ENCODE assay signal across 11 cellular contexts in the genomic region with DNA sequence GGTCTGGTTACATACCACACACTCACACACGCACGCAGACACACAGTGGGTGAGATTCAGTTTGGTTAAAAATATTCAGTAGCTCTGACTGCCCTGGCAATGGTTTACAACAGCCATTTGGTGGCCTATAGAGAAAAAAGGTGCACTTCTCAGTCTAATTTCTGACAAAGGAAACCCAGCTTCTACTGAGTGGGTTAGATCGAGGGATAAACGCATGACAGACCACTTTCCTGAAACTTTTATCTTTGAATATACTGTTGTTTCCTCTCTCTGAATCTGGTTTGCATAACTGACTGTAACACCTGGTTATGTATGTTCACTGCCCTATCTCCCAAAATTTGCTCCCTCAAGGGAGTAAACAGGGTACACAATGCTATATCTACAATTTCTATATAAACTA. TPM values are rescaled to one million over a fixed set of nuclear protein-coding genes. Genes with fewer than 3 reads are reported as not detected.
DNase-seq lines count a peak whose midpoint lies in the region; ATAC-seq and TF ChIP-seq lines count a peak whose summit lies in the region.
"Had no signal": no experiment of that assay in that cellular context is flagged by ENCODE, and none has a peak within 500 bp of the region (broad histone marks: within the 10 kb centered on the region; RNA-seq: fewer than 3 reads in every experiment).

No MANE protein-coding gene starts in this region.

- no peak overlapping the region for H2AK5ac ChIP-seq in trophoblast cell (ENCODE audit: low read length)

- no peak overlapping the region for H2BK5ac ChIP-seq in trophoblast cell (ENCODE audit: low read depth, low read length, poor library complexity)

- peaks cover 17 to 35% (median 35%) of the 10 kb centered on the region in 4 donors for H3K4me1 Mint-ChIP-seq in CD4-positive, CD25-positive, alpha-beta regulatory T cell
- peaks cover 7% of the 10 kb centered on the region for H3K4me1 Mint-ChIP-seq in endothelial cell (ENCODE audit: unreplicated experiment)

- H3K9ac ChIP-seq in trophoblast cell (ENCODE audit: low read length), result no peak overlapping the region

- H3K36me3 Mint-ChIP-seq in CD4-positive, CD25-positive, alpha-beta regulatory T cell, result peaks cover 17% of the 10 kb centered on the region
- peaks cover 3% of the 10 kb centered on the region for H3K36me3 Mint-ChIP-seq in endothelial cell (ENCODE audit: low read depth, unreplicated experiment)

- WGBS in trophoblast cell (ENCODE audit: extremely low coverage, insufficient coverage, insufficient read length), result no CpG with 5 or more reads among the region's 4 CpGs

- H3K27me3 ChIP-seq in CD4-positive, CD25-positive, alpha-beta regulatory T cell (ENCODE audit: control insufficient read depth, insufficient read depth, low read length), result no peaks in the 10 kb centered on the region
- no peaks in the 10 kb centered on the region for H3K27me3 ChIP-seq in trophoblast cell (ENCODE audit: insufficient read depth, low read length)
- H3K27me3 ChIP-seq: hepatocyte had no signal

- ATAC-seq in CD4-positive, CD25-positive, alpha-beta regulatory T cell (ENCODE audit: low read depth in 2 of 2), result no peak
- peak; percentile 34 for ATAC-seq in GM19455 (IDR thresholded peaks at IDR 0.05; ENCODE audit: unreplicated experiment)
- ATAC-seq in HG03025 (IDR thresholded peaks at IDR 0.05; ENCODE audit: low FRiP score, unreplicated experiment), result peak; percentile 59
- ATAC-seq in esophagus mucosa, result no peak

- no peak overlapping the region for H4K12ac ChIP-seq in trophoblast cell (ENCODE audit: low read depth, low read length)

- no peaks in the 10 kb centered on the region for H3K9me2 ChIP-seq in OCI-LY7 (ENCODE audit: insufficient read depth, low read length)

- H2AFZ ChIP-seq in OCI-LY7 (ENCODE audit: low read length), result no peak overlapping the region
- no peak overlapping the region for H2AFZ ChIP-seq in trophoblast cell (ENCODE audit: insufficient read depth, low read length, poor library complexity)
- H2AFZ ChIP-seq: hepatocyte had no signal

- no peak overlapping the region for H3K14ac ChIP-seq in trophoblast cell (ENCODE audit: low read length)

- peak overlapping the region in 1 of 3 donors; percentile 55 for H3K27ac Mint-ChIP-seq in CD4-positive, CD25-positive, alpha-beta regulatory T cell
- H3K27ac Mint-ChIP-seq in endothelial cell (ENCODE audit: unreplicated experiment), result no peak overlapping the region

- peak overlapping the region in 1 of 4 donors; percentile 88 for H3K4me3 Mint-ChIP-seq in CD4-positive, CD25-positive, alpha-beta regulatory T cell
- no peak overlapping the region for H3K4me3 Mint-ChIP-seq in endothelial cell (ENCODE audit: unreplicated experiment)

- no TSS peak for BruUV-seq in OCI-LY7 (replicated peaks; lab: Mats Ljungman, UMichigan)

- no peak overlapping the region for H4K91ac ChIP-seq in trophoblast cell (ENCODE audit: low read depth, low read length)

- intact Hi-C loops in OCI-LY7 (cut with micrococcal nuclease; ENCODE audit: unreplicated experiment), result loop anchor here (5.0 to 10.0 kb wide), 2 partner anchors 36 to 952 kb away; no protein-coding TSS in a partner anchor

- POLR2A ChIA-PET in OCI-LY7 (lab: Charles Lee), result interaction anchor here (0.5 kb wide), 1 partner anchor 942 kb away, joined by 3 read pairs; no protein-coding TSS in a partner anchor

- H3K4me2 ChIP-seq in OCI-LY7 (ENCODE audit: low read length) (peak overlapping the region; percentile 97), trophoblast cell (ENCODE audit: low read length) (no peak overlapping the region)
- H3K4me2 ChIP-seq: hepatocyte had no signal

- H3K36me3 ChIP-seq in CD4-positive, CD25-positive, alpha-beta regulatory T cell (ENCODE audit: control insufficient read depth, insufficient read depth, low read length), result peaks cover 20% of the 10 kb centered on the region
- H3K36me3 ChIP-seq in OCI-LY7 (ENCODE audit: insufficient read depth, low read length) (peaks cover 29% of the 10 kb centered on the region), trophoblast cell (ENCODE audit: control insufficient read depth in 1 of 2, insufficient read depth in 2 of 2, low read length in 2 of 2) (peaks cover 0 to 4% of the 10 kb centered on the region in 2 experiments)

- H3K4me3 ChIP-seq in CD4-positive, CD25-positive, alpha-beta regulatory T cell (ENCODE audit: low read depth, low read length), result peak overlapping the region; percentile 1
- H3K4me3 ChIP-seq in OCI-LY7 (ENCODE audit: low read depth, low read length, poor library complexity, severe bottlenecking) (peak overlapping the region; percentile 55), trophoblast cell (ENCODE audit: low read depth, low read length) (no peak overlapping the region)
- H3K4me3 ChIP-seq: hepatocyte had no signal

- H3K4me1 ChIP-seq in CD4-positive, CD25-positive, alpha-beta regulatory T cell (ENCODE audit: control insufficient read depth, insufficient read depth, low read length, poor library complexity, severe bottlenecking), result peaks cover 35% of the 10 kb centered on the region
- H3K4me1 ChIP-seq in OCI-LY7 (ENCODE audit: insufficient read depth, low read length, poor library complexity, severe bottlenecking) (peaks cover 34% of the 10 kb centered on the region), trophoblast cell (ENCODE audit: control insufficient read depth in 1 of 2, insufficient read depth in 2 of 2, low read length in 2 of 2) (no peaks in the 10 kb centered on the region)

- no peak overlapping the region for H4K8ac ChIP-seq in trophoblast cell (ENCODE audit: low read depth, low read length)

- no peak overlapping the region for H3K18ac ChIP-seq in trophoblast cell (ENCODE audit: low read length)

- H3K79me1 ChIP-seq in trophoblast cell (ENCODE audit: low read length), result peaks cover 2% of the 10 kb centered on the region

- H3K9me3 ChIP-seq in CD4-positive, CD25-positive, alpha-beta regulatory T cell (ENCODE audit: control insufficient read depth in 2 of 2, low read length in 2 of 2), result peaks cover 0 to 5% of the 10 kb centered on the region in 2 experiments
- H3K9me3 ChIP-seq in OCI-LY7 (ENCODE audit: low read length) (no peaks in the 10 kb centered on the region), trophoblast cell (ENCODE audit: insufficient read depth, low read depth, low read length) (no peaks in the 10 kb centered on the region)

- peaks cover 18% of the 10 kb centered on the region; the same call in 1 of the 2 replicates for H3K79me2 ChIP-seq in OCI-LY7 (ENCODE audit: insufficient read depth, low read depth, low read length)
- H3K79me2 ChIP-seq in trophoblast cell (ENCODE audit: control insufficient read depth, insufficient read depth, low read length, poor library complexity), result peaks cover under 1% of the 10 kb centered on the region

- TF ChIP-seq CTCF in OCI-LY7 (conservative IDR thresholded peaks at IDR 0.05; ENCODE audit: low read length), result no peak
- no peak for TF ChIP-seq CTCF in endothelial cell (IDR thresholded peaks at IDR 0.05; ENCODE audit: unreplicated experiment)

- H3K9me3 Mint-ChIP-seq in CD4-positive, CD25-positive, alpha-beta regulatory T cell, result peaks cover 0 to 16% (median 5%) of the 10 kb centered on the region in 7 donors
- H3K9me3 Mint-ChIP-seq in endothelial cell (ENCODE audit: unreplicated experiment), result no peaks in the 10 kb centered on the region

- CTCF ChIA-PET in OCI-LY7 (lab: Charles Lee; ENCODE audit: unreplicated experiment), result no interaction called here

- peak in 1 of 3 donors; percentile 26 for DNase-seq in CD4-positive, CD25-positive, alpha-beta regulatory T cell
- DNase-seq in OCI-LY7 (ENCODE audit: low spot score) (peak; percentile 72), endothelial cell (ENCODE audit: low spot score) (no peak), trophoblast cell (no peak), NCI-H2107 (lab: John Stamatoyannopoulos, UW) (no peak)
- DNase-seq: NCI-H226; stimulated activated CD4-positive, alpha-beta T cell treated with anti-CD3 and anti-CD28 coated beads, Interleukin-2, amount 100 ng/mL, for 48 hours had no signal

- peaks cover under 1% of the 10 kb centered on the region for H3K27me3 Mint-ChIP-seq in CD4-positive, CD25-positive, alpha-beta regulatory T cell
- no peaks in the 10 kb centered on the region for H3K27me3 Mint-ChIP-seq in endothelial cell (ENCODE audit: unreplicated experiment)

- H3K23ac ChIP-seq in trophoblast cell (ENCODE audit: low read length), result no peak overlapping the region

- H2BK120ac ChIP-seq in trophoblast cell (ENCODE audit: insufficient read depth, low read length, poor library complexity), result no peak overlapping the region

- no peak overlapping the region for H2BK12ac ChIP-seq in trophoblast cell (ENCODE audit: low read length)

- no peak overlapping the region for H3K4ac ChIP-seq in trophoblast cell (ENCODE audit: low read depth, low read length)

- no peak overlapping the region for H3K27ac ChIP-seq in CD4-positive, CD25-positive, alpha-beta regulatory T cell (ENCODE audit: insufficient read depth, low read length, poor library complexity, severe bottlenecking)
- peak overlapping the region; percentile 87 for H3K27ac ChIP-seq in OCI-LY7 (ENCODE audit: low read depth, low read length, poor library complexity, severe bottlenecking)
- H3K27ac ChIP-seq in trophoblast cell (ENCODE audit: low read depth, low read length), result no peak overlapping the region
- H3K27ac ChIP-seq: hepatocyte had no signal

- H4K20me1 ChIP-seq in OCI-LY7 (ENCODE audit: insufficient read depth, low read length), result no peaks in the 10 kb centered on the region

RNA-seq across cellular contexts. Expression of gene LIG4, which starts 2.4 kb away (rescaled TPM):
- 6.3 TPM for total RNA-seq in CD4-positive, CD25-positive, alpha-beta regulatory T cell
- polyA plus RNA-seq in CD4-positive, CD25-positive, alpha-beta regulatory T cell, result 1 to 10 TPM; 3.5 to 8.6 (median 4.2) TPM
- total RNA-seq in OCI-LY7 (2014; rRNA removed; shearing (Covaris generic)), result 10.1 and 11.0 TPM in 2 replicates
- total RNA-seq in OCI-LY7 (2022), result 15.1 and 22.7 TPM in 2 replicates
- total RNA-seq in esophagus mucosa, result 4.6 TPM
- 12.5 TPM for total RNA-seq in endothelial cell (ENCODE audit: unreplicated experiment)
- 7.3 and 7.5 TPM in 2 replicates for polyA plus RNA-seq in trophoblast cell (2013)

RNA-seq across cellular contexts. Expression of gene ABHD13, which starts 5.3 kb away (rescaled TPM):
- 17.0 TPM for total RNA-seq in CD4-positive, CD25-positive, alpha-beta regulatory T cell
- 10 to 100 TPM; 10.3 to 14.7 (median 13.4) TPM for polyA plus RNA-seq in CD4-positive, CD25-positive, alpha-beta regulatory T cell
- 1.4 and 2.1 TPM in 2 replicates for total RNA-seq in OCI-LY7 (2014; rRNA removed; shearing (Covaris generic))
- 3.2 and 3.3 TPM in 2 replicates for total RNA-seq in OCI-LY7 (2022)
- total RNA-seq in esophagus mucosa, result 3.1 TPM
- 8.5 TPM for total RNA-seq in endothelial cell (ENCODE audit: unreplicated experiment)
- polyA plus RNA-seq in trophoblast cell (2013), result 5.6 and 5.7 TPM in 2 replicates

RNA-seq across cellular contexts. Expression of gene TNFSF13B, which starts 56.6 kb away (rescaled TPM):
- total RNA-seq in CD4-positive, CD25-positive, alpha-beta regulatory T cell, result 5.4 TPM
- 10 to 100 TPM; 19.9 to 39.8 (median 21.8) TPM for polyA plus RNA-seq in CD4-positive, CD25-positive, alpha-beta regulatory T cell
- total RNA-seq in OCI-LY7 (2014; rRNA removed; shearing (Covaris generic)), result 0.41 TPM in 1 of 2 replicates, not detected in the other
- total RNA-seq in OCI-LY7 (2022) (not detected in 2 replicates), esophagus mucosa (2.0 TPM), endothelial cell (ENCODE audit: unreplicated experiment) (1.8 TPM)
- polyA plus RNA-seq in trophoblast cell (2013), result 0.52 and 1.1 TPM in 2 replicates

Comparison
In these comparisons a context has a peak if more than half of its experiments do, and no peak if none do; other contexts are left out.
1. ATAC-seq: peak in GM19455 (single experiment) and HG03025 (single experiment); none in CD4-positive, CD25-positive, alpha-beta regulatory T cell (0 of 2) and esophagus mucosa (single experiment).